20 cellular contexts compared by ENCODE assay signal in the genomic region with DNA sequence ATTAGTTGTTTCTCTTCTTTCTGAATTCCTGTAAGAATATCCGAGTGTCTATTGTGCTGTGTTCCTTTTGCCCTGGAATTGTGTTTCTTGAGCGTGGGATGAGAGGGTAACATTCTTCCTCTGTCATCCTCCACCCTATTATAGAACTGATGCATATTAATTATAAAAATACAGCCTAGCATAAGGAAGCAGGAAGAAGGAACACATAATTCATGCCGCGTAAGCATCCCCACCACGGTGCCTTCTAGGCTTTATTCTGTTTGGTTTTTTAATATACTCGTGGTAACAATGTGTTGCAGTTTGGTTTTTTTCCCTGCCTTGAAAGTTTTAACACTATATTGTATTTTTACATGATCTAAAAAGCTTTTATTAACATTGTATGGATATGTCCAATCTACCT.
"Had no signal": no experiment of that assay in that cellular context is flagged by ENCODE, and none has a peak within 500 bp of the region (broad histone marks: within the 10 kb centered on the region; RNA-seq: fewer than 3 reads in every experiment).

No MANE protein-coding gene starts in this region.

- H3K36me3 ChIP-seq: ascending aorta, breast epithelium, neutrophil, right atrium auricular region, thyroid gland had no signal

- H3K4me3 ChIP-seq: ascending aorta, breast epithelium, lower lobe of right lung, right atrium auricular region, thyroid gland had no signal

- DNase-seq: activated CD4-positive, alpha-beta T cell treated with anti-CD3 and anti-CD28 coated beads, Interleukin-2, amount 50 U/mL, for 1 hour; activated CD8-positive, alpha-beta memory T cell treated with anti-CD3 and anti-CD28 coated beads for 24 hours; activated naive CD4-positive, alpha-beta T cell treated with Interleukin-2 at 50 U/mL for 16 hours; activated T-cell treated with anti-CD3 and anti-CD28 coated beads for 4 hours; cerebellar nuclear complex; effector memory CD4-positive, alpha-beta T cell; foreskin melanocyte; lower lobe of right lung; midbrain; naive B cell; stimulated activated CD4-positive, alpha-beta T cell treated with anti-CD3 and anti-CD28 coated beads, Interleukin-2, amount 100 ng/mL, for 48 hours; stimulated activated naive B cell treated with anti-CD40 and anti-IgM and Interleukin-4, amounts not matched to agents 10 μg/mL and 1 μg/mL and 100 μg/mL, for 72 hours; T-helper 2 cell; thyroid gland had no signal

- H3K4me3 Mint-ChIP-seq: activated T-helper 17 cell treated with anti-CD3 and anti-CD28 coated beads, Interleukin-2, amount 50 U/mL, for 72 hours; dendritic cell treated with granulocyte-macrophage colony-stimulating factor and Interleukin-4, amounts not matched to agents 40 ng/mL and 50 ng/mL, for 4 days; naive B cell; stimulated activated naive B cell treated with anti-CD40 and anti-IgM and Interleukin-4, amounts not matched to agents 10 μg/mL and 1 μg/mL and 100 μg/mL, for 72 hours had no signal

- H3K4me1 ChIP-seq: breast epithelium had no signal

- H3K27me3 Mint-ChIP-seq: activated T-helper 17 cell treated with anti-CD3 and anti-CD28 coated beads, Interleukin-2, amount 50 U/mL, for 72 hours; dendritic cell treated with granulocyte-macrophage colony-stimulating factor and Interleukin-4, amounts not matched to agents 40 ng/mL and 50 ng/mL, for 4 days; naive B cell; stimulated activated naive B cell treated with anti-CD40 and anti-IgM and Interleukin-4, amounts not matched to agents 10 μg/mL and 1 μg/mL and 100 μg/mL, for 72 hours had no signal

- H3K27ac ChIP-seq: breast epithelium, lower lobe of right lung, neutrophil, right atrium auricular region, thyroid gland had no signal

- H3K9me3 Mint-ChIP-seq: activated T-helper 17 cell treated with anti-CD3 and anti-CD28 coated beads, Interleukin-2, amount 50 U/mL, for 72 hours; dendritic cell treated with granulocyte-macrophage colony-stimulating factor and Interleukin-4, amounts not matched to agents 40 ng/mL and 50 ng/mL, for 4 days; naive B cell; stimulated activated naive B cell treated with anti-CD40 and anti-IgM and Interleukin-4, amounts not matched to agents 10 μg/mL and 1 μg/mL and 100 μg/mL, for 72 hours had no signal

- H3K9me3 ChIP-seq: ascending aorta, breast epithelium, lower lobe of right lung, neutrophil, right atrium auricular region, thyroid gland had no signal

- H3K36me3 Mint-ChIP-seq: naive B cell had no signal

- ATAC-seq: activated T-helper 17 cell treated with anti-CD3 and anti-CD28 coated beads, Interleukin-2, amount 50 U/mL, for 72 hours; lower lobe of right lung; stimulated activated naive B cell treated with anti-CD40 and anti-IgM and Interleukin-4, amounts not matched to agents 10 μg/mL and 1 μg/mL and 100 μg/mL, for 72 hours had no signal

- H3K27ac Mint-ChIP-seq: activated T-helper 17 cell treated with anti-CD3 and anti-CD28 coated beads, Interleukin-2, amount 50 U/mL, for 72 hours; dendritic cell treated with granulocyte-macrophage colony-stimulating factor and Interleukin-4, amounts not matched to agents 40 ng/mL and 50 ng/mL, for 4 days; stimulated activated naive B cell treated with anti-CD40 and anti-IgM and Interleukin-4, amounts not matched to agents 10 μg/mL and 1 μg/mL and 100 μg/mL, for 72 hours had no signal

- H3K27me3 ChIP-seq: ascending aorta, breast epithelium, neutrophil, right atrium auricular region, thyroid gland had no signal
